In genomic region chr6:32187009-32187709, GRCh38 we compare ENCODE assay signal across 1 cellular context.
TF ChIP-seq lines count a peak whose summit lies in the region.

No MANE protein-coding gene starts in this region.

TF ChIP-seq in HCT116, 20 proteins besides CTCF, POLR2A, EP300 and RAD21 (continued from another document):
- TF ChIP-seq REST (IDR thresholded peaks at IDR 0.05; ENCODE audit: low read depth) (no peak), ZNF274 (IDR thresholded peaks at IDR 0.05; ENCODE audit: low read depth, low read length) (no peak), FOSL1 (IDR thresholded peaks at IDR 0.05; ENCODE audit: low read depth) (no peak), TCF7L2 (IDR thresholded peaks at IDR 0.05; ENCODE audit: borderline replicate concordance, extremely low read depth, insufficient read depth, insufficient read length) (no peak), CBX3 (IDR thresholded peaks at IDR 0.05; ENCODE audit: low read depth) (no peak), YY1 (IDR thresholded peaks at IDR 0.05; ENCODE audit: extremely low read depth, insufficient replicate concordance, low read depth, low read length) (no peak), CEBPB (IDR thresholded peaks at IDR 0.05; ENCODE audit: low read depth) (no peak), EGR1 (IDR thresholded peaks at IDR 0.05; ENCODE audit: low read depth) (no peak)
